ENCODE assay signal across 28 cellular contexts in genomic region chr22:47369020-47369419, GRCh38.
"Had no signal": no experiment of that assay in that cellular context is flagged by ENCODE, and none has a peak within 500 bp of the region (broad histone marks: within the 10 kb centered on the region; RNA-seq: fewer than 3 reads in every experiment).

No MANE protein-coding gene starts in this region.

- H3K27me3 ChIP-seq: hepatocyte, neutrophil, pancreas, thyroid gland had no signal

- H3K9me3 Mint-ChIP-seq: activated naive CD4-positive, alpha-beta T cell treated with anti-CD3 and anti-CD28 coated beads, Interleukin-2, amount 50 U/mL, for 24 hours had no signal

- H3K4me3 ChIP-seq: breast epithelium, coronary artery, dorsolateral prefrontal cortex, gastroesophageal sphincter, hepatocyte, pancreas, psoas muscle, SJSA1, thyroid gland had no signal

- H3K4me1 Mint-ChIP-seq: activated B cell treated with CpG ODN at 0.5 μM for 24 hours; activated naive CD4-positive, alpha-beta T cell treated with anti-CD3 and anti-CD28 coated beads, Interleukin-2, amount 50 U/mL, for 24 hours; activated naive CD8-positive, alpha-beta T cell treated with anti-CD3 and anti-CD28 coated beads, Interleukin-2, amount 50 U/mL, for 24 hours; mesothelial cell of epicardium; nephron progenitor cell had no signal

- H3K4me3 Mint-ChIP-seq: activated B cell treated with CpG ODN at 0.5 μM for 24 hours; activated naive CD4-positive, alpha-beta T cell treated with anti-CD3 and anti-CD28 coated beads, Interleukin-2, amount 50 U/mL, for 24 hours; activated naive CD8-positive, alpha-beta T cell treated with anti-CD3 and anti-CD28 coated beads, Interleukin-2, amount 50 U/mL, for 24 hours; activated T-helper 1 cell treated with anti-CD3 and anti-CD28 coated beads, Interleukin-12 subunit alpha, Interleukin-12 subunit beta, Interleukin-2, Interleukin-4 antibody, amounts not matched to agents 30 ng/mL and 10 ng/mL and 1 ng/mL, durations not matched to agents 14 hours and 24 hours and 36 hours; mesothelial cell of epicardium; naive B cell; nephron progenitor cell had no signal

- H3K36me3 Mint-ChIP-seq: activated naive CD4-positive, alpha-beta T cell treated with anti-CD3 and anti-CD28 coated beads, Interleukin-2, amount 50 U/mL, for 24 hours; naive B cell had no signal

- DNase-seq: activated B cell treated with CpG ODN at 0.5 μM for 24 hours; activated CD4-positive, alpha-beta T cell treated with anti-CD3 and anti-CD28 coated beads for 4 hours; activated CD4-positive, alpha-beta T cell treated with anti-CD3 and anti-CD28 coated beads, Interleukin-2, amount 50 U/mL, for 48 hours; activated gamma-delta T cell treated with Interleukin-2 at 50 U/mL for 16 hours; activated naive CD8-positive, alpha-beta T cell treated with anti-CD3 and anti-CD28 coated beads, Interleukin-2, amount 50 U/mL, for 24 hours; activated T-cell treated with anti-CD3 and anti-CD28 coated beads for 4 hours; effector memory CD4-positive, alpha-beta T cell; erythroblast; islet precursor cell; left ventricle myocardium superior; mammary epithelial cell; naive B cell; nephron progenitor cell; psoas muscle; stimulated activated naive CD4-positive, alpha-beta T cell treated with Interleukin-2 at 50 U/mL for 16 hours; T-helper 2 cell; thyroid gland had no signal

- H3K36me3 ChIP-seq: breast epithelium, gastroesophageal sphincter, neutrophil, pancreas, SJSA1, thyroid gland had no signal

- H3K27ac ChIP-seq: breast epithelium, coronary artery, dorsolateral prefrontal cortex, gastroesophageal sphincter, hepatocyte, neutrophil, pancreas, psoas muscle, SJSA1, thyroid gland had no signal

- H3K9me3 ChIP-seq: neutrophil, pancreas, psoas muscle, SJSA1, thyroid gland had no signal

- H3K4me1 ChIP-seq: breast epithelium, gastroesophageal sphincter, pancreas, psoas muscle, SJSA1, thyroid gland had no signal

- ATAC-seq: activated naive CD8-positive, alpha-beta T cell treated with anti-CD3 and anti-CD28 coated beads, Interleukin-2, amount 50 U/mL, for 24 hours; gastroesophageal sphincter; left ventricle myocardium superior; pancreas; psoas muscle had no signal

- H3K27ac Mint-ChIP-seq: activated B cell treated with CpG ODN at 0.5 μM for 24 hours; activated naive CD4-positive, alpha-beta T cell treated with anti-CD3 and anti-CD28 coated beads, Interleukin-2, amount 50 U/mL, for 24 hours; activated naive CD8-positive, alpha-beta T cell treated with anti-CD3 and anti-CD28 coated beads, Interleukin-2, amount 50 U/mL, for 24 hours; activated T-helper 1 cell treated with anti-CD3 and anti-CD28 coated beads, Interleukin-12 subunit alpha, Interleukin-12 subunit beta, Interleukin-2, Interleukin-4 antibody, amounts not matched to agents 30 ng/mL and 10 ng/mL and 1 ng/mL, durations not matched to agents 14 hours and 24 hours and 36 hours; mesothelial cell of epicardium; naive B cell; nephron progenitor cell had no signal
